In the genomic region with DNA sequence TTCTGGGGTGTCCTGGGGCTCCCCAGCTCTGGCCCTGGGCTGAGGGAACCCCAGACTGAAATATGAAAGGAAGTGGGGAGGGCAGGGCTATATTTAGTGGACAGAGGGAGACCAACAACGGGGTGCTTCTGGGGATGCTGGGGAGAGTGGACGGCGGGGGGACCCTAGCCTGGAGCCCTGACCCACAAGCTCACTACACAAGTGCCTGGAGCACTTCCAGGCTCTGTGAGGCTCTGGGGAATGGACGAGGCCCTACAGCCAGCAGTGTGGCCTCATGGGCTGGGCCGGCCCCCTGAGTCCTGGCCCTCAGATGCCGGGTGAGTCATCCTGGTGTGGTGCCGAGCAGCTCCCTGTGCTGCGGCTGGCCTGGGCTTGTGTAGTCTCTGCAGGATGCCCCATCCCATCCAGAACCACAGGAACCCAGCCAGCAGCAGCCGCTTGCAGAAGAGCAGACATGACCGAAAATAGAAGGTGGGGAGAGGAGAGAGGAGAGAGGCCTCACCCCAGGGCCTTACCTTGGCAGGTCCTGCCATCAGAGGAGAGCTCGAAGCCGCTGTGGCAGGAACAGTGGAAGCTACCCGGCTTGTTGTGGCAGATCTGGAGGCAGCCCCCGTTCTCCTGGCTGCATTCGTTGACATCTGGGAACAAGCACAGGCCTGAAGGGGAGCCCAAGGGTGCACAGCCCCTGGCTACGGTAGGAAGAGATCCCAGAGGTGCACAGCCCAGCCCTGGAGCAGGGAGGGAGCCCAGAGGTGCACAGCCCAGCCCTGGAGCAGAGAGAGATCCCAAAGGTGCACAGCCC, we compare ENCODE assay signal across 8 cellular contexts. TPM values are rescaled to one million over a fixed set of nuclear protein-coding genes. Genes with fewer than 3 reads are reported as not detected.
DNase-seq lines count a peak whose midpoint lies in the region; ATAC-seq and TF ChIP-seq lines count a peak whose summit lies in the region.

No MANE protein-coding gene starts in this region.

- peak overlapping the region in 1 of 2 donors; percentile 4 for H3K9ac ChIP-seq in duodenal mucosa (ENCODE audit: low read depth in 1 of 2, low read length in 2 of 2)

- no peak overlapping the region for H3K4me3 ChIP-seq in duodenal mucosa (ENCODE audit: low read depth in 1 of 2, low read length in 2 of 2)
- peak overlapping the region; percentile 17 for H3K4me3 ChIP-seq in lower lobe of right lung
- H3K4me3 ChIP-seq in thoracic aorta: peak overlapping the region; percentile 50

- H3K9me3 ChIP-seq in duodenal mucosa (ENCODE audit: control insufficient read depth in 1 of 2, low read length in 2 of 2): no peaks in the 10 kb centered on the region
- no peaks in the 10 kb centered on the region for H3K9me3 ChIP-seq in lower lobe of right lung
- H3K9me3 ChIP-seq in thoracic aorta: no peaks in the 10 kb centered on the region

- DNase-seq in NCI-H1417 (lab: John Stamatoyannopoulos, UW) (peak in 2 of 3 experiments; percentile 60 to 69), NCI-H1417 treated with DMSO at 0.1 percent for 48 hours (lab: John Stamatoyannopoulos, UW) (no peak), NOMO-1 treated with DMSO at 0.1 percent for 48 hours (lab: John Stamatoyannopoulos, UW; ENCODE audit: unreplicated experiment) (peak; percentile 39), lower lobe of right lung (peak; percentile 84), thoracic aorta (ENCODE audit: low spot score) (peak; percentile 93), NCI-H2227 treated with DMSO at 0.1 percent for 48 hours (lab: John Stamatoyannopoulos, UW) (no peak)

- H3K27ac ChIP-seq in duodenal mucosa (ENCODE audit: low read depth, low read length) (peak overlapping the region; percentile 78), lower lobe of right lung (peak overlapping the region; percentile 81), thoracic aorta (peak overlapping the region; percentile 76 to 85)

- ATAC-seq in lower lobe of right lung (peak; percentile 95), thoracic aorta (ENCODE audit: insufficient number of reproducible peaks, low FRiP score, low read depth) (peak; percentile 85), HG03159 (IDR thresholded peaks at IDR 0.05; ENCODE audit: unreplicated experiment) (no peak)

- intact Hi-C loops in lower lobe of right lung (cut with DNase I): no loop called here

- no peaks in the 10 kb centered on the region for H3K27me3 ChIP-seq in duodenal mucosa (ENCODE audit: control insufficient read depth in 1 of 2, insufficient read depth in 2 of 2, low read length in 2 of 2)
- no peaks in the 10 kb centered on the region for H3K27me3 ChIP-seq in lower lobe of right lung (ENCODE audit: low read depth)
- H3K27me3 ChIP-seq in thoracic aorta (replicated peaks; ENCODE audit: insufficient read depth): no peaks in the 10 kb centered on the region

- H3K36me3 ChIP-seq in duodenal mucosa (ENCODE audit: control insufficient read depth in 1 of 2, insufficient read depth in 2 of 2, low read length in 2 of 2): peaks cover 5 to 27% of the 10 kb centered on the region in 2 donors
- peaks cover 33% of the 10 kb centered on the region for H3K36me3 ChIP-seq in lower lobe of right lung
- H3K36me3 ChIP-seq in thoracic aorta: peaks cover 36% of the 10 kb centered on the region

- H3K4me1 ChIP-seq in duodenal mucosa (ENCODE audit: control insufficient read depth in 1 of 2, insufficient read depth in 2 of 2, low read length in 2 of 2) (peaks cover 37 to 48% of the 10 kb centered on the region in 2 donors), lower lobe of right lung (peaks cover 43% of the 10 kb centered on the region), thoracic aorta (ENCODE audit: control insufficient read depth in 1 of 2, low read depth in 2 of 2) (peaks cover 35 to 46% of the 10 kb centered on the region in 2 donors)

- no peak for TF ChIP-seq CTCF in lower lobe of right lung (IDR thresholded peaks at IDR 0.05)
- no peak for TF ChIP-seq CTCF in thoracic aorta (IDR thresholded peaks at IDR 0.05)

RNA-seq across cellular contexts. Expression of gene GAS6, which starts 26.1 kb away (rescaled TPM):
- total RNA-seq in lower lobe of right lung (111 TPM), thoracic aorta (1,000 to 10,000 TPM in 1 of 2 donors, 100 to 1,000 TPM in 1; 854 to 1,319 TPM)

Comparison
In these comparisons a context has a peak if more than half of its experiments do, and no peak if none do; other contexts are left out.
1. DNase-seq: peak in NCI-H1417 (2 of 3), NOMO-1 treated with DMSO at 0.1 percent for 48 hours (single experiment), lower lobe of right lung (single experiment) and thoracic aorta (single experiment); none in NCI-H1417 treated with DMSO at 0.1 percent for 48 hours (single experiment) and NCI-H2227 treated with DMSO at 0.1 percent for 48 hours (single experiment).
2. H3K4me3 ChIP-seq: peak in lower lobe of right lung (single experiment) and thoracic aorta (single experiment); none in duodenal mucosa (0 of 2).
3. Peak in every context shown above with its lines, with median percentiles within 50 percentile points of each other: H3K27ac ChIP-seq.